ENCODE assay signal across 22 cellular contexts in the genomic region with DNA sequence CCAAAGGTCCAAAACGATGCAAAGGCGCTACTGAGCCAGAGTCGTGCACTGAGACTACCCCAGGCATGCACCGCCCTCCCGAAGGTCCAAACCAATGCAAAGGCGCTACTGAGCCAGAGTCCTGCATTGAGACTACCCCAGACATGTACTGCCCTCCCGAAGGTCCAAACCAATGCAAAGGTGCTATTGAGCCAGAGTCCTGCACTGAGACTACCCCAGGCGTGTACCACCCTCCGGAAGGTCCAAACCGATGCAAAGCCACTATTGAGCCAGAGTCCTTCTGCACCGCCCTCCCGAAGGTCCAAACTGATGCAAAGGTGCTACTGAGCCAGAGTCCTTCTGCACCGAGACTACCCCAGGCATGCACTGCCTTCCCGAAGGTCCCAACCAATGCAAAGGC. TPM values are rescaled to one million over a fixed set of nuclear protein-coding genes. Genes with fewer than 3 reads are reported as not detected.
DNase-seq lines count a peak whose midpoint lies in the region; ATAC-seq, FAIRE-seq and TF ChIP-seq lines count a peak whose summit lies in the region.
"Had no signal": no experiment of that assay in that cellular context is flagged by ENCODE, and none has a peak within 500 bp of the region (broad histone marks: within the 10 kb centered on the region; RNA-seq: fewer than 3 reads in every experiment).

No MANE protein-coding gene starts in this region.

- H3K4me3 ChIP-seq in HepG2 (replicated peaks in 1 of 3; ENCODE audit: insufficient read depth in 1 of 3, low read depth in 2 of 3, low read length in 3 of 3) (no peak overlapping the region), right lobe of liver (no peak overlapping the region), HEK293 (ENCODE audit: low read depth, low read length) (no peak overlapping the region), H1 (ENCODE audit: extremely low read depth in 1 of 4, insufficient read depth in 2 of 4, low read depth in 3 of 4, low read length in 4 of 4) (no peak overlapping the region)

- H3K9ac ChIP-seq in HepG2 (ENCODE audit: insufficient read depth, low read depth, low read length) = no peak overlapping the region
- no peak overlapping the region for H3K9ac ChIP-seq in H1 (replicated peaks in 1 of 4; ENCODE audit: extremely low read depth in 1 of 4, low read depth in 3 of 4, low read length in 3 of 4)

- no peak for TF ChIP-seq CTCF in HepG2 (CRISPR knock-in tag; IDR thresholded peaks at IDR 0.05)
- TF ChIP-seq CTCF in right lobe of liver (IDR thresholded peaks at IDR 0.05) = no peak
- TF ChIP-seq CTCF in HEK293 (tag by site-specific recombination; IDR thresholded peaks at IDR 0.05) = no peak
- TF ChIP-seq CTCF in H1 (IDR thresholded peaks at IDR 0.05; ENCODE audit: control extremely low read depth in 1 of 3, insufficient read depth in 1 of 3, low read depth in 1 of 3, low read length in 3 of 3) = no peak

- H3K18ac ChIP-seq in H1 (ENCODE audit: extremely low read depth, low read length) = no peak overlapping the region; the same call in 1 of the 2 replicates

- H3K79me2 ChIP-seq in HepG2 (ENCODE audit: insufficient read depth, low read length) (no peaks in the 10 kb centered on the region), H1 (ENCODE audit: control insufficient read depth in 1 of 2, insufficient read depth in 2 of 2, low read length in 2 of 2) (no peaks in the 10 kb centered on the region)

- ATAC-seq in HepG2 (no peak), right lobe of liver (no peak), T-cell (replicated peaks in 1 of 4) (no peak)
- ATAC-seq: CD8-positive, alpha-beta T cell had no signal

- CTCF ChIA-PET in HepG2 (lab: Yijun Ruan, JAX; ENCODE audit: low intra/inter-chr PET ratio, low total read pairs) (no interaction called here), HEK293 (lab: Yijun Ruan, JAX) (no interaction called here), H1 (lab: Charles Lee; ENCODE audit: partially characterized antibody) (interaction anchor here (1.0 kb wide), 1 partner anchor 68 kb away, joined by 3 read pairs; no protein-coding TSS in a partner anchor), T-cell (lab: Charles Lee) (no interaction called here)

- no peak overlapping the region for H3K14ac ChIP-seq in H1 (ENCODE audit: insufficient read length)

- no peak overlapping the region for H2BK12ac ChIP-seq in H1 (ENCODE audit: low read depth, low read length)

- WGBS in HepG2 (ENCODE audit: low lambda C conversion rate) = 96% methylated on average over 9 of the region's 14 CpGs
- WGBS in right lobe of liver (ENCODE audit: insufficient coverage, low coverage, low lambda C conversion rate, missing lambda C conversion rate) = no CpG with 5 or more reads among the region's 14 CpGs
- 96% methylated on average over 14 of the region's 14 CpGs; no CpG with 5 or more reads in 1 of the 2 experiments for WGBS in H1 (ENCODE audit: extremely low coverage in 1 of 2, insufficient coverage in 1 of 2, insufficient read length in 1 of 2, insufficient replicate concordance in 2 of 2, low coverage in 1 of 2, low lambda C conversion rate in 2 of 2, missing lambda C conversion rate in 1 of 2), 2 experiments

- intact Hi-C loops in HepG2 (cut with micrococcal nuclease; ENCODE audit: unreplicated experiment) = no loop called here
- intact Hi-C loops in right lobe of liver (cut with DNase I) = no loop called here

- peaks cover 0 to 4% (median 0%) of the 10 kb centered on the region in 3 donors for H3K9me3 Mint-ChIP-seq in T-cell
- H3K9me3 Mint-ChIP-seq: CD4-positive, CD25-positive, alpha-beta regulatory T cell; CD8-positive, alpha-beta T cell had no signal

- 0 out of 2 replicates have a peak overlapping the region, but pooled peaks have one; percentile 24 for H2BK5ac ChIP-seq in H1 (ENCODE audit: low read depth, low read length)

- H3K27ac Mint-ChIP-seq in T-cell = no peak overlapping the region
- H3K27ac Mint-ChIP-seq: CD4-positive, CD25-positive, alpha-beta regulatory T cell; CD8-positive, alpha-beta T cell had no signal

- peaks cover 7% of the 10 kb centered on the region; the same call in 1 of the 2 replicates for H3K9me3 ChIP-seq in HepG2 (ENCODE audit: low read length)
- no peaks in the 10 kb centered on the region for H3K9me3 ChIP-seq in right lobe of liver
- no peaks in the 10 kb centered on the region for H3K9me3 ChIP-seq in HEK293 (ENCODE audit: control insufficient read depth, insufficient read depth, low read depth, low read length)
- H3K9me3 ChIP-seq in H1 (ENCODE audit: insufficient read depth in 2 of 2, low read depth in 1 of 2, low read length in 1 of 2) = peaks cover 5 to 10% of the 10 kb centered on the region in 2 experiments; a peak in 2 of 4 replicates
- H3K9me3 ChIP-seq: BE2C had no signal

- H3K56ac ChIP-seq in H1 (replicated peaks; ENCODE audit: insufficient read length, low read depth, low read length) = no peak overlapping the region

- no peak overlapping the region for H4K8ac ChIP-seq in H1 (ENCODE audit: extremely low read depth, insufficient read depth, low read length)

- H3K27me3 Mint-ChIP-seq in T-cell = peaks cover 0 to 2% of the 10 kb centered on the region in 2 donors
- H3K27me3 Mint-ChIP-seq: CD4-positive, CD25-positive, alpha-beta regulatory T cell had no signal

- FAIRE-seq in HepG2 (lab: Jason Lieb, UNC) (no peak), H1 (lab: Jason Lieb, UNC) (no peak)
- FAIRE-seq: A204.1, GM12892 had no signal

- no peak overlapping the region for H4K91ac ChIP-seq in H1 (replicated peaks; ENCODE audit: insufficient read length, low read length)

- no peak overlapping the region for H2AFZ ChIP-seq in HepG2 (ENCODE audit: low read length)
- H2AFZ ChIP-seq in H1 (ENCODE audit: low read length) = no peak overlapping the region

- no peaks in the 10 kb centered on the region for H3K79me1 ChIP-seq in H1 (ENCODE audit: low read depth, low read length)

- POLR2A ChIA-PET in HepG2 (lab: Yijun Ruan, JAX) (no interaction called here), HEK293 (lab: Yijun Ruan, JAX) (no interaction called here), H1 (lab: Charles Lee; ENCODE audit: partially characterized antibody) (interaction anchor here (0.6 kb wide), 1 partner anchor 78 kb away, joined by 4 read pairs; no protein-coding TSS in a partner anchor), T-cell (lab: Charles Lee) (no interaction called here)

- H3K4me3 Mint-ChIP-seq in T-cell = no peak overlapping the region
- H3K4me3 Mint-ChIP-seq: CD4-positive, CD25-positive, alpha-beta regulatory T cell; CD8-positive, alpha-beta T cell had no signal

- TF ChIP-seq RAD21 in HepG2 (CRISPR knock-in tag; IDR thresholded peaks at IDR 0.05) (no peak), H1 (IDR thresholded peaks at IDR 0.05 in 1 of 2, conservative IDR thresholded peaks at IDR 0.05 in 1 of 2; ENCODE audit: low read depth in 2 of 2, low read length in 2 of 2) (no peak)

- no peak overlapping the region for H3K4ac ChIP-seq in H1 (replicated peaks; ENCODE audit: insufficient read length, low read depth, low read length)

- H3K4me1 ChIP-seq in HepG2 (ENCODE audit: insufficient read depth, low read length) (peaks cover 79% of the 10 kb centered on the region), right lobe of liver (no peaks in the 10 kb centered on the region), HEK293 (ENCODE audit: control insufficient read depth, insufficient read depth, low read length) (no peaks in the 10 kb centered on the region), H1 (replicated peaks in 1 of 4; ENCODE audit: control insufficient read depth in 3 of 4, insufficient read depth in 4 of 4, low read length in 3 of 4) (peaks cover 0 to 14% (median 11%) of the 10 kb centered on the region in 4 experiments; a peak in 6 of 7 replicates)
- H3K4me1 ChIP-seq: BE2C had no signal

- H3K36me3 ChIP-seq in HepG2 (replicated peaks in 1 of 2; ENCODE audit: control insufficient read depth in 1 of 2, insufficient read depth in 2 of 2, low read length in 2 of 2) (no peaks in the 10 kb centered on the region), right lobe of liver (no peaks in the 10 kb centered on the region), HEK293 (ENCODE audit: control insufficient read depth in 2 of 2, insufficient read depth in 1 of 2, low read length in 2 of 2) (no peaks in the 10 kb centered on the region), H1 (ENCODE audit: control insufficient read depth in 2 of 4, insufficient read depth in 4 of 4, low read length in 3 of 4) (no peaks in the 10 kb centered on the region)
- H3K36me3 ChIP-seq: BE2C had no signal

- no peak overlapping the region; the same call in 1 of the 2 replicates for H2BK15ac ChIP-seq in H1 (ENCODE audit: low read length)

- no peak overlapping the region for H3K23ac ChIP-seq in H1 (ENCODE audit: insufficient read length)

- BruUV-seq in HepG2 (replicated peaks; lab: Mats Ljungman, UMichigan) = no TSS peak

- no peaks in the 10 kb centered on the region for H3K23me2 ChIP-seq in H1 (ENCODE audit: low read depth, low read length)

- H3K27me3 ChIP-seq in HepG2 (ENCODE audit: control insufficient read depth in 1 of 2, insufficient read depth in 2 of 2, low read length in 2 of 2) (no peaks in the 10 kb centered on the region), right lobe of liver (no peaks in the 10 kb centered on the region), H1 (replicated peaks in 1 of 4; ENCODE audit: control insufficient read depth in 3 of 4, extremely low read depth in 1 of 4, insufficient read depth in 3 of 4, low read length in 3 of 4) (no peaks in the 10 kb centered on the region)
- H3K27me3 ChIP-seq: BE2C had no signal

- TF ChIP-seq POLR2A in HepG2 (IDR thresholded peaks at IDR 0.05; ENCODE audit: insufficient read depth in 1 of 2, low read depth in 2 of 2, low read length in 2 of 2) = no peak
- no peak for TF ChIP-seq POLR2A in right lobe of liver (IDR thresholded peaks at IDR 0.05)
- TF ChIP-seq POLR2A in H1 (IDR thresholded peaks at IDR 0.05; ENCODE audit: control extremely low read depth in 1 of 2, low read depth in 2 of 2, low read length in 2 of 2) = no peak

- H3K36me3 Mint-ChIP-seq in T-cell = peaks cover 3% of the 10 kb centered on the region
- H3K36me3 Mint-ChIP-seq: CD8-positive, alpha-beta T cell had no signal

- H3K4me2 ChIP-seq in HepG2 (ENCODE audit: low read depth, low read length) (no peak overlapping the region), H1 (ENCODE audit: insufficient read depth in 1 of 2, low read depth in 2 of 2, low read length in 2 of 2) (no peak overlapping the region)

- no peak overlapping the region for H2BK20ac ChIP-seq in H1 (ENCODE audit: low read length)

- no peak overlapping the region for H4K5ac ChIP-seq in H1 (ENCODE audit: insufficient read length, low read depth, low read length)

- H3K4me1 Mint-ChIP-seq in T-cell = no peaks in the 10 kb centered on the region
- H3K4me1 Mint-ChIP-seq: CD4-positive, CD25-positive, alpha-beta regulatory T cell had no signal

- H2AK5ac ChIP-seq in H1 (ENCODE audit: low read depth, low read length) = 0 out of 2 replicates have a peak overlapping the region, but pooled peaks have one; percentile 53

- no peak overlapping the region for H3K27ac ChIP-seq in HepG2 (ENCODE audit: extremely low read length, insufficient read depth, low read length)
- no peak overlapping the region for H3K27ac ChIP-seq in right lobe of liver
- H3K27ac ChIP-seq in HEK293 (ENCODE audit: extremely low read depth, low read depth, low read length) = no peak overlapping the region
- no peak overlapping the region for H3K27ac ChIP-seq in H1 (ENCODE audit: low read depth, low read length)
- H3K27ac ChIP-seq: 22Rv1, C4-2B had no signal

- no peak for DNase-seq in HepG2 (ENCODE audit: low spot score)
- DNase-seq in right lobe of liver = no peak
- no peak for DNase-seq in H1 (ENCODE audit: low read depth in 1 of 2, low spot score in 2 of 2)
- DNase-seq in effector CD8-positive, alpha-beta T cell (lab: John Stamatoyannopoulos, UW) = no peak
- DNase-seq in T-cell = no peak
- DNase-seq in AML-193 (lab: John Stamatoyannopoulos, UW) = no peak
- DNase-seq in DMS53 (lab: John Stamatoyannopoulos, UW) = no peak
- DNase-seq: BE2C; Caco-2; CD4-positive, CD25-positive, alpha-beta regulatory T cell; DMS153; DMS79; GF-D8; GOT3; H7; HCEC 1CT had no signal

- no peak overlapping the region for H2BK120ac ChIP-seq in H1 (replicated peaks; ENCODE audit: low read depth, low read length)

- no peaks in the 10 kb centered on the region for H4K20me1 ChIP-seq in HepG2 (ENCODE audit: insufficient read depth, low read length)
- no peaks in the 10 kb centered on the region for H4K20me1 ChIP-seq in H1 (replicated peaks in 1 of 2; ENCODE audit: control insufficient read depth in 1 of 2, insufficient read depth in 2 of 2, low read length in 2 of 2)

- TF ChIP-seq EP300 in HepG2 (IDR thresholded peaks at IDR 0.05; ENCODE audit: low read depth in 2 of 2, low read length in 2 of 2) = no peak
- TF ChIP-seq EP300 in HepG2 (CRISPR knock-in tag; IDR thresholded peaks at IDR 0.05; ENCODE audit: borderline replicate concordance) = no peak
- no peak for TF ChIP-seq EP300 in H1 (IDR thresholded peaks at IDR 0.05; ENCODE audit: borderline replicate concordance in 1 of 2, low read depth in 2 of 2, low read length in 2 of 2)

- in situ Hi-C loops in HepG2 (cut with HindIII; ENCODE audit: extremely low pct_ligation_motif_present, low pct_unique_long_range_greater_than_20kb) = no loop called here

RNA-seq across cellular contexts. Expression of a gene that starts 27.1 kb away (rescaled TPM):
- total RNA-seq in HepG2 (2016; rRNA removed; fragmentation: Illumina TruSeq; extraction: Trizol) = 3.3 and 7.3 TPM in 2 replicates
- 0.97 and 1.3 TPM in 2 replicates for total RNA-seq in HepG2 (2016; cell fraction: cytosol; rRNA removed; fragmentation: Illumina TruSeq; extraction: Trizol; ENCODE audit: low read depth)
- total RNA-seq in HepG2 (2016; cell fraction: insoluble cytoplasmic fraction; rRNA removed; fragmentation: Illumina TruSeq; extraction: Trizol) = 2.0 and 8.1 TPM in 2 replicates
- 4.2 and 4.8 TPM in 2 replicates for total RNA-seq in HepG2 (2016; cell fraction: membrane; rRNA removed; fragmentation: Illumina TruSeq; extraction: Trizol)
- total RNA-seq in HepG2 (2016; cell fraction: nucleus; rRNA removed; fragmentation: Illumina TruSeq; extraction: Trizol) = 6.5 and 9.2 TPM in 2 replicates
- 20.0 and 26.7 TPM in 2 replicates for polyA plus RNA-seq in HepG2 (2011; rRNA removed)
- 24.6 and 32.6 TPM in 2 replicates for polyA plus RNA-seq in HepG2 (2011; cell fraction: cytosol; rRNA removed)
- polyA plus RNA-seq in HepG2 (2011; cell fraction: nucleus; rRNA removed) = 23.0 and 27.0 TPM in 2 replicates
- polyA plus RNA-seq in HepG2 (2012) = 23.6 and 32.7 TPM in 2 replicates
- 1.1 and 1.6 TPM in 2 replicates for polyA plus RNA-seq in HepG2 (2016; cell fraction: cytosol; fragmentation: Illumina TruSeq; extraction: Trizol; ENCODE audit: low read depth)
- 3.0 and 4.3 TPM in 2 replicates for polyA plus RNA-seq in HepG2 (2016; cell fraction: insoluble cytoplasmic fraction; fragmentation: Illumina TruSeq; extraction: Trizol; ENCODE audit: low read depth)
- 2.7 and 2.9 TPM in 2 replicates for polyA plus RNA-seq in HepG2 (2016; cell fraction: membrane; fragmentation: Illumina TruSeq; extraction: Trizol; ENCODE audit: low read depth)
- 12.1 and 13.4 TPM in 2 replicates for polyA plus RNA-seq in HepG2 (2016; cell fraction: nucleus; fragmentation: Illumina TruSeq; extraction: Trizol; ENCODE audit: insufficient read depth, low read depth)
- 35.9 and 121 TPM in 2 replicates for polyA minus RNA-seq in HepG2 (2011; rRNA and poly(A)+ RNA removed; ENCODE audit: low replicate concordance)
- polyA minus RNA-seq in HepG2 (2011; cell fraction: cytosol; rRNA and poly(A)+ RNA removed) = 22.7 and 26.1 TPM in 2 replicates
- 18.9 and 19.1 TPM in 2 replicates for polyA minus RNA-seq in HepG2 (2011; cell fraction: nucleus; rRNA and poly(A)+ RNA removed)
- 1 to 10 TPM; 1.4 to 8.9 (median 5.1) TPM for total RNA-seq in right lobe of liver
- 6.6 and 7.8 TPM in 2 replicates for total RNA-seq in H1 (2021; fragmentation: NEBNext Ultra II Directional; extraction: Animal tissue kit (Norgen Biotek cat#: 25700))
- 10.5 and 12.6 TPM in 2 replicates for polyA plus RNA-seq in H1 (2011; rRNA removed)
- 7.7 TPM for polyA plus RNA-seq in H1 (2011; cell fraction: cytosol; rRNA removed)
- polyA plus RNA-seq in H1 (2011; cell fraction: nucleus; rRNA removed) = 9.0 TPM
- 8.7 to 10.6 TPM (median 9.4 TPM) in 4 replicates for polyA plus RNA-seq in H1 (2012, experiment 1 of 2)
- 9.0 TPM for polyA plus RNA-seq in H1 (2012, experiment 2 of 2)
- 9.4 TPM for polyA plus RNA-seq in H1 (2013, experiment 1 of 2)
- 9.7 TPM for polyA plus RNA-seq in H1 (2013, experiment 2 of 2)
- polyA minus RNA-seq in H1 (2011; rRNA and poly(A)+ RNA removed) = 7.8 and 10.8 TPM in 2 replicates
- 10.0 TPM for polyA minus RNA-seq in H1 (2011; cell fraction: cytosol; rRNA and poly(A)+ RNA removed)
- 8.6 TPM for polyA minus RNA-seq in H1 (2011; cell fraction: nucleus; rRNA and poly(A)+ RNA removed)
- 10 to 100 TPM in 1 of 5 donors, 1 to 10 TPM in 4; 3.8 to 14.7 (median 7.8) TPM for total RNA-seq in T-cell

RNA-seq across cellular contexts. Expression of a gene that starts 39.0 kb away (rescaled TPM):
- total RNA-seq in HepG2 (2016; rRNA removed; fragmentation: Illumina TruSeq; extraction: Trizol) = 14.3 and 15.5 TPM in 2 replicates
- total RNA-seq in HepG2 (2016; cell fraction: cytosol; rRNA removed; fragmentation: Illumina TruSeq; extraction: Trizol; ENCODE audit: low read depth) = 12.3 and 14.3 TPM in 2 replicates
- 14.3 and 15.2 TPM in 2 replicates for total RNA-seq in HepG2 (2016; cell fraction: insoluble cytoplasmic fraction; rRNA removed; fragmentation: Illumina TruSeq; extraction: Trizol)
- 10.2 and 12.2 TPM in 2 replicates for total RNA-seq in HepG2 (2016; cell fraction: membrane; rRNA removed; fragmentation: Illumina TruSeq; extraction: Trizol)
- 7.5 and 8.0 TPM in 2 replicates for total RNA-seq in HepG2 (2016; cell fraction: nucleus; rRNA removed; fragmentation: Illumina TruSeq; extraction: Trizol)
- polyA plus RNA-seq in HepG2 (2011; rRNA removed) = 20.7 and 23.7 TPM in 2 replicates
- polyA plus RNA-seq in HepG2 (2011; cell fraction: cytosol; rRNA removed) = 15.2 and 22.5 TPM in 2 replicates
- 21.9 and 25.0 TPM in 2 replicates for polyA plus RNA-seq in HepG2 (2011; cell fraction: nucleus; rRNA removed)
- 23.5 and 27.9 TPM in 2 replicates for polyA plus RNA-seq in HepG2 (2012)
- 13.6 and 17.3 TPM in 2 replicates for polyA plus RNA-seq in HepG2 (2016; cell fraction: cytosol; fragmentation: Illumina TruSeq; extraction: Trizol; ENCODE audit: low read depth)
- polyA plus RNA-seq in HepG2 (2016; cell fraction: insoluble cytoplasmic fraction; fragmentation: Illumina TruSeq; extraction: Trizol; ENCODE audit: low read depth) = 33.8 and 40.9 TPM in 2 replicates
- polyA plus RNA-seq in HepG2 (2016; cell fraction: membrane; fragmentation: Illumina TruSeq; extraction: Trizol; ENCODE audit: low read depth) = 21.2 and 22.5 TPM in 2 replicates
- polyA plus RNA-seq in HepG2 (2016; cell fraction: nucleus; fragmentation: Illumina TruSeq; extraction: Trizol; ENCODE audit: insufficient read depth, low read depth) = 37.8 and 46.2 TPM in 2 replicates
- polyA minus RNA-seq in HepG2 (2011; rRNA and poly(A)+ RNA removed; ENCODE audit: low replicate concordance) = 11.3 and 29.3 TPM in 2 replicates
- 7.8 and 9.6 TPM in 2 replicates for polyA minus RNA-seq in HepG2 (2011; cell fraction: cytosol; rRNA and poly(A)+ RNA removed)
- polyA minus RNA-seq in HepG2 (2011; cell fraction: nucleus; rRNA and poly(A)+ RNA removed) = 6.8 and 7.5 TPM in 2 replicates
- total RNA-seq in right lobe of liver = 10 to 100 TPM; 24.0 to 43.4 (median 29.8) TPM
- total RNA-seq in H1 (2021; fragmentation: NEBNext Ultra II Directional; extraction: Animal tissue kit (Norgen Biotek cat#: 25700)) = 63.5 and 66.5 TPM in 2 replicates
- 34.5 and 35.8 TPM in 2 replicates for polyA plus RNA-seq in H1 (2011; rRNA removed)
- 38.5 TPM for polyA plus RNA-seq in H1 (2011; cell fraction: cytosol; rRNA removed)
- 34.9 TPM for polyA plus RNA-seq in H1 (2011; cell fraction: nucleus; rRNA removed)
- polyA plus RNA-seq in H1 (2012, experiment 1 of 2) = 44.8 to 55.4 TPM (median 51.5 TPM) in 4 replicates
- polyA plus RNA-seq in H1 (2012, experiment 2 of 2) = 18.6 TPM
- 47.9 TPM for polyA plus RNA-seq in H1 (2013, experiment 1 of 2)
- 49.6 TPM for polyA plus RNA-seq in H1 (2013, experiment 2 of 2)
- polyA minus RNA-seq in H1 (2011; rRNA and poly(A)+ RNA removed) = 26.8 and 31.2 TPM in 2 replicates
- polyA minus RNA-seq in H1 (2011; cell fraction: cytosol; rRNA and poly(A)+ RNA removed) = 18.7 TPM
- polyA minus RNA-seq in H1 (2011; cell fraction: nucleus; rRNA and poly(A)+ RNA removed) = 14.2 TPM
- 10 to 100 TPM; 31.8 to 45.6 (median 43.7) TPM for total RNA-seq in T-cell

RNA-seq across cellular contexts. Expression of a gene that starts 44.0 kb away (rescaled TPM):
- total RNA-seq in HepG2 (2016; rRNA removed; fragmentation: Illumina TruSeq; extraction: Trizol) = 0.24 TPM in 1 of 2 replicates, not detected in the other
- 0.09 TPM in 1 of 2 replicates, not detected in the other for total RNA-seq in HepG2 (2016; cell fraction: cytosol; rRNA removed; fragmentation: Illumina TruSeq; extraction: Trizol; ENCODE audit: low read depth)
- 0.04 TPM in 1 of 2 replicates, not detected in the other for total RNA-seq in HepG2 (2016; cell fraction: insoluble cytoplasmic fraction; rRNA removed; fragmentation: Illumina TruSeq; extraction: Trizol)
- total RNA-seq in HepG2 (2016; cell fraction: membrane; rRNA removed; fragmentation: Illumina TruSeq; extraction: Trizol) = 0.07 and 0.09 TPM in 2 replicates
- 0.16 and 0.34 TPM in 2 replicates for total RNA-seq in HepG2 (2016; cell fraction: nucleus; rRNA removed; fragmentation: Illumina TruSeq; extraction: Trizol)
- polyA plus RNA-seq in HepG2 (2011; rRNA removed) = 0.71 and 0.72 TPM in 2 replicates
- 0.17 and 0.25 TPM in 2 replicates for polyA plus RNA-seq in HepG2 (2011; cell fraction: cytosol; rRNA removed)
- polyA plus RNA-seq in HepG2 (2011; cell fraction: nucleus; rRNA removed) = 7.1 and 9.1 TPM in 2 replicates
- polyA plus RNA-seq in HepG2 (2012) = 0.39 and 0.59 TPM in 2 replicates
- not detected in 2 replicates for polyA plus RNA-seq in HepG2 (2016; cell fraction: cytosol; fragmentation: Illumina TruSeq; extraction: Trizol; ENCODE audit: low read depth)
- polyA plus RNA-seq in HepG2 (2016; cell fraction: insoluble cytoplasmic fraction; fragmentation: Illumina TruSeq; extraction: Trizol; ENCODE audit: low read depth) = not detected in 2 replicates
- not detected in 2 replicates for polyA plus RNA-seq in HepG2 (2016; cell fraction: membrane; fragmentation: Illumina TruSeq; extraction: Trizol; ENCODE audit: low read depth)
- polyA plus RNA-seq in HepG2 (2016; cell fraction: nucleus; fragmentation: Illumina TruSeq; extraction: Trizol; ENCODE audit: insufficient read depth, low read depth) = 0.44 and 0.51 TPM in 2 replicates
- polyA minus RNA-seq in HepG2 (2011; rRNA and poly(A)+ RNA removed; ENCODE audit: low replicate concordance) = 0.23 and 0.68 TPM in 2 replicates
- not detected in 2 replicates for polyA minus RNA-seq in HepG2 (2011; cell fraction: cytosol; rRNA and poly(A)+ RNA removed)
- 0.99 and 1.5 TPM in 2 replicates for polyA minus RNA-seq in HepG2 (2011; cell fraction: nucleus; rRNA and poly(A)+ RNA removed)
- 10 to 100 TPM in 2 of 6 experiments, 1 to 10 TPM in 4; 6.9 to 16.9 (median 8.4) TPM for total RNA-seq in right lobe of liver
- total RNA-seq in H1 (2021; fragmentation: NEBNext Ultra II Directional; extraction: Animal tissue kit (Norgen Biotek cat#: 25700)) = 1.6 TPM in 2 replicates
- polyA plus RNA-seq in H1 (2011; rRNA removed) = 1.1 and 1.5 TPM in 2 replicates
- 0.98 TPM for polyA plus RNA-seq in H1 (2011; cell fraction: cytosol; rRNA removed)
- polyA plus RNA-seq in H1 (2011; cell fraction: nucleus; rRNA removed) = 3.0 TPM
- polyA plus RNA-seq in H1 (2012, experiment 1 of 2) = 0.55 to 1.3 TPM (median 0.90 TPM) in 4 replicates
- polyA plus RNA-seq in H1 (2012, experiment 2 of 2) = 0.55 TPM
- polyA plus RNA-seq in H1 (2013, experiment 1 of 2) = 3.5 TPM
- 3.3 TPM for polyA plus RNA-seq in H1 (2013, experiment 2 of 2)
- polyA minus RNA-seq in H1 (2011; rRNA and poly(A)+ RNA removed) = 0.49 and 0.50 TPM in 2 replicates
- not detected for polyA minus RNA-seq in H1 (2011; cell fraction: cytosol; rRNA and poly(A)+ RNA removed)
- 1.5 TPM for polyA minus RNA-seq in H1 (2011; cell fraction: nucleus; rRNA and poly(A)+ RNA removed)
- total RNA-seq in T-cell = 1 to 10 TPM in 4 of 5 donors, under 1 TPM in 1; 0.83 to 2.0 (median 1.5) TPM

RNA-seq across cellular contexts. Expression of a gene that starts 48.1 kb away (rescaled TPM):
- total RNA-seq in HepG2 (2016; rRNA removed; fragmentation: Illumina TruSeq; extraction: Trizol) (4.7 and 6.6 TPM in 2 replicates), right lobe of liver (10 to 100 TPM; 14.6 to 47.3 (median 23.9) TPM), T-cell (1 to 10 TPM; 1.2 to 2.9 (median 2.0) TPM)
- 19.7 and 24.4 TPM in 2 replicates for total RNA-seq in HepG2 (2016; cell fraction: cytosol; rRNA removed; fragmentation: Illumina TruSeq; extraction: Trizol; ENCODE audit: low read depth)
- total RNA-seq in HepG2 (2016; cell fraction: insoluble cytoplasmic fraction; rRNA removed; fragmentation: Illumina TruSeq; extraction: Trizol) = 5.0 and 7.1 TPM in 2 replicates
- total RNA-seq in HepG2 (2016; cell fraction: membrane; rRNA removed; fragmentation: Illumina TruSeq; extraction: Trizol) = 13.1 and 14.3 TPM in 2 replicates
- 3.3 and 3.9 TPM in 2 replicates for total RNA-seq in HepG2 (2016; cell fraction: nucleus; rRNA removed; fragmentation: Illumina TruSeq; extraction: Trizol)
- polyA plus RNA-seq in HepG2 (2011; rRNA removed) (8.1 and 9.4 TPM in 2 replicates), H1 (2011; rRNA removed) (6.8 and 10.3 TPM in 2 replicates)
- polyA plus RNA-seq in HepG2 (2011; cell fraction: cytosol; rRNA removed) = 4.3 and 6.7 TPM in 2 replicates
- 19.2 and 23.3 TPM in 2 replicates for polyA plus RNA-seq in HepG2 (2011; cell fraction: nucleus; rRNA removed)
- polyA plus RNA-seq in HepG2 (2012) = 4.5 and 5.2 TPM in 2 replicates
- polyA plus RNA-seq in HepG2 (2016; cell fraction: cytosol; fragmentation: Illumina TruSeq; extraction: Trizol; ENCODE audit: low read depth) = 24.9 and 29.6 TPM in 2 replicates
- polyA plus RNA-seq in HepG2 (2016; cell fraction: insoluble cytoplasmic fraction; fragmentation: Illumina TruSeq; extraction: Trizol; ENCODE audit: low read depth) = 3.9 and 6.6 TPM in 2 replicates
- polyA plus RNA-seq in HepG2 (2016; cell fraction: membrane; fragmentation: Illumina TruSeq; extraction: Trizol; ENCODE audit: low read depth) = 12.1 and 14.0 TPM in 2 replicates
- 6.7 and 7.6 TPM in 2 replicates for polyA plus RNA-seq in HepG2 (2016; cell fraction: nucleus; fragmentation: Illumina TruSeq; extraction: Trizol; ENCODE audit: insufficient read depth, low read depth)
- polyA minus RNA-seq in HepG2 (2011; rRNA and poly(A)+ RNA removed; ENCODE audit: low replicate concordance) = 5.6 and 7.3 TPM in 2 replicates
- 5.0 TPM in 2 replicates for polyA minus RNA-seq in HepG2 (2011; cell fraction: cytosol; rRNA and poly(A)+ RNA removed)
- 6.0 and 9.0 TPM in 2 replicates for polyA minus RNA-seq in HepG2 (2011; cell fraction: nucleus; rRNA and poly(A)+ RNA removed)
- 6.0 and 7.2 TPM in 2 replicates for total RNA-seq in H1 (2021; fragmentation: NEBNext Ultra II Directional; extraction: Animal tissue kit (Norgen Biotek cat#: 25700))
- 8.8 TPM for polyA plus RNA-seq in H1 (2011; cell fraction: cytosol; rRNA removed)
- polyA plus RNA-seq in H1 (2011; cell fraction: nucleus; rRNA removed) = 8.7 TPM
- polyA plus RNA-seq in H1 (2012, experiment 1 of 2) = 5.5 to 9.1 TPM (median 7.5 TPM) in 4 replicates
- polyA plus RNA-seq in H1 (2012, experiment 2 of 2) = 5.8 TPM
- 13.2 TPM for polyA plus RNA-seq in H1 (2013, experiment 1 of 2)
- polyA plus RNA-seq in H1 (2013, experiment 2 of 2) = 13.9 TPM
- 2.0 and 3.0 TPM in 2 replicates for polyA minus RNA-seq in H1 (2011; rRNA and poly(A)+ RNA removed)
- 3.5 TPM for polyA minus RNA-seq in H1 (2011; cell fraction: cytosol; rRNA and poly(A)+ RNA removed)
- 3.0 TPM for polyA minus RNA-seq in H1 (2011; cell fraction: nucleus; rRNA and poly(A)+ RNA removed)
